Comparison of ENCODE assay signal across 9 cellular contexts in the genomic region with DNA sequence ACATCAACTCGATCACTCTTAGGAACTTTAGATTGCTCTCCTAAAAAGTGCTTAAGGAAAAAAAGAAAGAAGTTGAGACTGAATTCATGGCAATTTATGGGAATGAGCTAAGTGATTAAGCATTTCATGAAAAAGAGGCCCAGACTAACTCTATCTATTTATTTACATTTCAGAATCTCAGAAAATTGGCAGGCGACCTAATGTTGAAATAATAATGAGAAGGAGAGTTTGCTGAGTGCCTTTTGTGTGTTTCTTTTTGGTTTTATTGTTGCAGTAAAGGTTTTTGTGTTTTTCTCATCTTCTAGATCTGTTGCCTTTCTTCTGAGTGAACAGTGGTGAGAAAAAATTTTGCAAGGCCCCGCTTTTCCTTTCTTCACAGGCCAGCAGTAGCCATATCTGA. TPM values are rescaled to one million over a fixed set of nuclear protein-coding genes. Genes with fewer than 3 reads are reported as not detected.
DNase-seq lines count a peak whose midpoint lies in the region; ATAC-seq and TF ChIP-seq lines count a peak whose summit lies in the region.
"Had no signal": no experiment of that assay in that cellular context is flagged by ENCODE, and none has a peak within 500 bp of the region (broad histone marks: within the 10 kb centered on the region; RNA-seq: fewer than 3 reads in every experiment).

No MANE protein-coding gene starts in this region.

- TF ChIP-seq CTCF in activated B cell treated with CpG ODN at 0.5 μM for 24 hours (IDR thresholded peaks at IDR 0.05) (no peak), fibroblast of mammary gland (conservative IDR thresholded peaks at IDR 0.05; ENCODE audit: control insufficient read depth, insufficient read depth, low read depth, low read length) (no peak)

- H3K27ac Mint-ChIP-seq in activated B cell treated with CpG ODN at 0.5 μM for 24 hours: peak overlapping the region; percentile 41

- H4K20me1 ChIP-seq in GM23248 (ENCODE audit: insufficient read depth): no peaks in the 10 kb centered on the region

- intact Hi-C loops in activated B cell treated with CpG ODN at 0.5 μM for 24 hours (cut with micrococcal nuclease): no loop called here

- no peaks in the 10 kb centered on the region for H3K36me3 ChIP-seq in GM23248 (ENCODE audit: low read depth)
- peaks cover 0 to 2% (median 0%) of the 10 kb centered on the region in 3 donors for H3K36me3 ChIP-seq in skeletal muscle tissue (ENCODE audit: control insufficient read depth in 3 of 3, insufficient read depth in 3 of 3, low read length in 3 of 3)
- H3K36me3 ChIP-seq in HAP-1 (replicated peaks): no peaks in the 10 kb centered on the region

- CTCF ChIA-PET in activated B cell treated with CpG ODN at 0.5 μM for 24 hours (lab: Charles Lee): interaction anchor here (1.4 to 1.6 kb wide), 3 partner anchors 110 to 279 kb away, joined by 3 to 5 read pairs (median 4); no protein-coding TSS in a partner anchor

- H3K36me3 Mint-ChIP-seq in activated B cell treated with CpG ODN at 0.5 μM for 24 hours (ENCODE audit: low read depth): peaks cover 15% of the 10 kb centered on the region

- H3F3A ChIP-seq in GM23248 (ENCODE audit: insufficient read depth): peaks cover 18% of the 10 kb centered on the region

- peaks cover 81% of the 10 kb centered on the region for H3K79me2 ChIP-seq in GM23248 (ENCODE audit: insufficient read depth)

- H3K9me3 ChIP-seq in GM23248 (ENCODE audit: low read depth): no peaks in the 10 kb centered on the region
- H3K9me3 ChIP-seq in skeletal muscle tissue (ENCODE audit: control insufficient read depth in 3 of 3, low read length in 3 of 3): no peaks in the 10 kb centered on the region
- no peaks in the 10 kb centered on the region for H3K9me3 ChIP-seq in HAP-1

- peak overlapping the region; percentile 96 for H3K9ac ChIP-seq in GM23248
- no peak overlapping the region for H3K9ac ChIP-seq in skeletal muscle tissue (ENCODE audit: low read depth in 1 of 3, low read length in 3 of 3)

- ATAC-seq in activated B cell treated with CpG ODN at 0.5 μM for 24 hours (ENCODE audit: low read depth): no peak

- in situ Hi-C loops in GM23248 (cut with MboI) (no loop called here), HAP-1 (cut with MboI; ENCODE audit: low sequenced_read_pairs) (no loop called here)

- H2AFZ ChIP-seq in GM23248: no peak overlapping the region

- H3K4me2 ChIP-seq in GM23248 (ENCODE audit: unreplicated experiment): peak overlapping the region; percentile 44

- H3K4me1 ChIP-seq in GM23248 (ENCODE audit: insufficient read depth) (peaks cover 31% of the 10 kb centered on the region), skeletal muscle tissue (ENCODE audit: control insufficient read depth in 3 of 3, insufficient read depth in 3 of 3, low read length in 3 of 3) (peaks cover 27 to 32% (median 29%) of the 10 kb centered on the region in 3 donors), HAP-1 (peaks cover 43% of the 10 kb centered on the region)

- H3K27ac ChIP-seq in GM23248 (peak overlapping the region; percentile 34), skeletal muscle tissue (ENCODE audit: low read depth, low read length) (peak overlapping the region; percentile 64)

- H3K27me3 ChIP-seq in GM23248 (replicated peaks; ENCODE audit: insufficient read depth) (no peaks in the 10 kb centered on the region), skeletal muscle tissue (ENCODE audit: control insufficient read depth in 3 of 3, insufficient read depth in 3 of 3, low read length in 3 of 3) (no peaks in the 10 kb centered on the region), HAP-1 (ENCODE audit: low read depth) (no peaks in the 10 kb centered on the region)

- 89 to 94% methylated on average over 3 of the region's 3 CpGs for WGBS in GM23248 (ENCODE audit: low coverage in 1 of 2, low lambda C conversion rate in 2 of 2, missing lambda C conversion rate in 2 of 2), 2 experiments

- no peaks in the 10 kb centered on the region for H3K9me3 Mint-ChIP-seq in activated B cell treated with CpG ODN at 0.5 μM for 24 hours

- H3K4me3 ChIP-seq in GM23248: no peak overlapping the region; the same call in 1 of the 2 replicates
- H3K4me3 ChIP-seq in fibroblast of mammary gland (ENCODE audit: control insufficient read depth, low read depth, low read length): no peak overlapping the region
- H3K4me3 ChIP-seq in skeletal muscle tissue (ENCODE audit: low read length in 3 of 3): no peak overlapping the region
- no peak overlapping the region for H3K4me3 ChIP-seq in HAP-1

- H3K4me3 Mint-ChIP-seq in activated B cell treated with CpG ODN at 0.5 μM for 24 hours: no peak overlapping the region

- POLR2A ChIA-PET in activated B cell treated with CpG ODN at 0.5 μM for 24 hours (lab: Charles Lee): interaction anchor here (2.3 kb wide), 1 partner anchor 95 kb away, joined by 11 read pairs; no protein-coding TSS in a partner anchor

- H3K27me3 Mint-ChIP-seq in activated B cell treated with CpG ODN at 0.5 μM for 24 hours: no peaks in the 10 kb centered on the region

- DNase-seq in GM23248: peak; percentile 68
- no peak for DNase-seq in activated B cell treated with CpG ODN at 0.5 μM for 24 hours
- DNase-seq in fibroblast of mammary gland (ENCODE audit: low read depth): peak; percentile 46
- no peak for DNase-seq in HAP-1 (ENCODE audit: low spot score in 2 of 2)
- DNase-seq in HUDEP-2 (lab: John Stamatoyannopoulos, UW; ENCODE audit: unreplicated experiment in 76 of 76): no peak
- DNase-seq in HT-29 (ENCODE audit: low spot score): no peak
- DNase-seq in Kasumi-1 (lab: John Stamatoyannopoulos, UW): no peak
- DNase-seq: activated CD8-positive, alpha-beta memory T cell treated with anti-CD3 and anti-CD28 coated beads, Interleukin-2, amount 50 U/mL, for 4 hours had no signal

- no peaks in the 10 kb centered on the region for H3K9me2 ChIP-seq in GM23248 (ENCODE audit: insufficient read depth)

- H3K4me1 Mint-ChIP-seq in activated B cell treated with CpG ODN at 0.5 μM for 24 hours: peaks cover 67% of the 10 kb centered on the region

RNA-seq across cellular contexts. Expression of gene GRK5, which starts 3.8 kb away (rescaled TPM):
- total RNA-seq in GM23248 (2014; rRNA removed; shearing (Covaris generic)): 13.7 and 16.4 TPM in 2 replicates
- polyA plus RNA-seq in GM23248 (2016; fragmentation: Nextera tagmentation; extraction: Ambion mirVana): 4.3 and 5.2 TPM in 2 replicates
- total RNA-seq in activated B cell treated with CpG ODN at 0.5 μM for 24 hours (19.9 and 21.3 TPM in 2 replicates), skeletal muscle tissue (12.5 TPM)
- total RNA-seq in HT-29 (2014; rRNA removed; shearing (Covaris generic)): 4.6 and 7.1 TPM in 2 replicates

RNA-seq across cellular contexts. Expression of gene PRDX3, which starts 32.6 kb away (rescaled TPM):
- 246 TPM in 2 replicates for total RNA-seq in GM23248 (2014; rRNA removed; shearing (Covaris generic))
- polyA plus RNA-seq in GM23248 (2016; fragmentation: Nextera tagmentation; extraction: Ambion mirVana): 302 and 306 TPM in 2 replicates
- 62.8 and 63.7 TPM in 2 replicates for total RNA-seq in activated B cell treated with CpG ODN at 0.5 μM for 24 hours
- 89.2 TPM for total RNA-seq in skeletal muscle tissue
- 142 and 156 TPM in 2 replicates for total RNA-seq in HT-29 (2014; rRNA removed; shearing (Covaris generic))

RNA-seq across cellular contexts. Expression of gene SFXN4, which starts 45.7 kb away (rescaled TPM):
- total RNA-seq in GM23248 (2014; rRNA removed; shearing (Covaris generic)): 10.7 and 13.1 TPM in 2 replicates
- 17.4 and 17.6 TPM in 2 replicates for polyA plus RNA-seq in GM23248 (2016; fragmentation: Nextera tagmentation; extraction: Ambion mirVana)
- total RNA-seq in activated B cell treated with CpG ODN at 0.5 μM for 24 hours: 18.4 and 21.7 TPM in 2 replicates
- 19.3 TPM for total RNA-seq in skeletal muscle tissue
- 37.9 and 40.4 TPM in 2 replicates for total RNA-seq in HT-29 (2014; rRNA removed; shearing (Covaris generic))

Comparison
In these comparisons a context has a peak if more than half of its experiments do, and no peak if none do; other contexts are left out.
1. DNase-seq: peak in GM23248 (single experiment) and fibroblast of mammary gland (single experiment); none in activated B cell treated with CpG ODN at 0.5 μM for 24 hours (single experiment), HAP-1 (0 of 2), HUDEP-2 (0 of 76), HT-29 (single experiment) and Kasumi-1 (0 of 2).